ENCODE assay signal across 24 cellular contexts in the genomic region with DNA sequence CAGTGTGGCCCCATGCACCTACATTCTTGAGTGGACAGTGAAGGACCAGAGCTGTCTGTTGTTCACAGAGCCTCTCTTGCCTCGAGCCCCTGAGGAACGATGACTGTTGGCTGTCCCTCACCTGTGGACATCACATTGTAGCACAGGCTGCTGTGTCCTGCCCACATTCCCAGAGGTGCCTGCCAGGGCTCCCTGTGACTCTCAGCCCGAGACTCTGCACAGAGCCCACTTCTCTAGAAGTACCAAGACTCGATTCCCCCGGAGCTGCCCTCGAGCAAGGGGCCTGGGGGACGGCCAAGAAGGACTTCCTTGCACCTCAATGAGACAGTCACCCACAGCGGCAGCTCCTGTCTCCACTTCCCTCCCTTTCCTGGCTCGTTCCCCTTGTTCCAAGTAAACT.
"Had no signal": no experiment of that assay in that cellular context is flagged by ENCODE, and none has a peak within 500 bp of the region (broad histone marks: within the 10 kb centered on the region; RNA-seq: fewer than 3 reads in every experiment).

No MANE protein-coding gene starts in this region.

- H3K4me1 Mint-ChIP-seq: activated B cell treated with CpG ODN at 0.5 μM for 24 hours; activated CD4-positive, alpha-beta T cell treated with anti-CD3 and anti-CD28 coated beads, Interleukin-2, amount 10 ng/mL, durations not matched to agents 7 days and 5 days; activated naive CD4-positive, alpha-beta T cell treated with anti-CD3 and anti-CD28 coated beads, Interleukin-2, amount 50 U/mL, for 24 hours; T-cell had no signal

- H3K9me3 Mint-ChIP-seq: activated B cell treated with CpG ODN at 0.5 μM for 24 hours; activated CD4-positive, alpha-beta T cell treated with anti-CD3 and anti-CD28 coated beads, Interleukin-2, amount 10 ng/mL, durations not matched to agents 7 days and 5 days; activated CD8-positive, alpha-beta T cell treated with anti-CD3 and anti-CD28 coated beads for 36 hours; activated naive CD4-positive, alpha-beta T cell treated with anti-CD3 and anti-CD28 coated beads, Interleukin-2, amount 50 U/mL, for 24 hours; activated T-cell treated with anti-CD3 and anti-CD28 coated beads, Interleukin-2, amount 50 U/mL, for 24 hours; activated T-helper 1 cell treated with anti-CD3 and anti-CD28 coated beads, Interleukin-12 subunit alpha, Interleukin-12 subunit beta, Interleukin-2, Interleukin-4 antibody, amounts not matched to agents 30 ng/mL and 10 ng/mL and 1 ng/mL, durations not matched to agents 14 hours and 24 hours and 36 hours; brain had no signal

- ATAC-seq: activated CD8-positive, alpha-beta T cell treated with anti-CD3 and anti-CD28 coated beads for 36 hours; Right ventricle myocardium inferior; T-cell had no signal

- H3K27me3 Mint-ChIP-seq: activated CD8-positive, alpha-beta T cell treated with anti-CD3 and anti-CD28 coated beads for 36 hours had no signal

- H3K4me3 Mint-ChIP-seq: activated B cell treated with CpG ODN at 0.5 μM for 24 hours; activated CD4-positive, alpha-beta T cell treated with anti-CD3 and anti-CD28 coated beads, Interleukin-2, amount 10 ng/mL, durations not matched to agents 7 days and 5 days; activated CD8-positive, alpha-beta T cell treated with anti-CD3 and anti-CD28 coated beads for 36 hours; activated naive CD4-positive, alpha-beta T cell treated with anti-CD3 and anti-CD28 coated beads, Interleukin-2, amount 50 U/mL, for 24 hours; activated T-cell treated with anti-CD3 and anti-CD28 coated beads, Interleukin-2, amount 50 U/mL, for 24 hours; activated T-helper 1 cell treated with anti-CD3 and anti-CD28 coated beads, Interleukin-12 subunit alpha, Interleukin-12 subunit beta, Interleukin-2, Interleukin-4 antibody, amounts not matched to agents 30 ng/mL and 10 ng/mL and 1 ng/mL, durations not matched to agents 14 hours and 24 hours and 36 hours; brain; T-cell had no signal

- H3K27ac Mint-ChIP-seq: activated B cell treated with CpG ODN at 0.5 μM for 24 hours; activated CD4-positive, alpha-beta T cell treated with anti-CD3 and anti-CD28 coated beads, Interleukin-2, amount 10 ng/mL, durations not matched to agents 7 days and 5 days; activated CD8-positive, alpha-beta T cell treated with anti-CD3 and anti-CD28 coated beads for 36 hours; activated naive CD4-positive, alpha-beta T cell treated with anti-CD3 and anti-CD28 coated beads, Interleukin-2, amount 50 U/mL, for 24 hours; activated T-cell treated with anti-CD3 and anti-CD28 coated beads, Interleukin-2, amount 50 U/mL, for 24 hours; activated T-helper 1 cell treated with anti-CD3 and anti-CD28 coated beads, Interleukin-12 subunit alpha, Interleukin-12 subunit beta, Interleukin-2, Interleukin-4 antibody, amounts not matched to agents 30 ng/mL and 10 ng/mL and 1 ng/mL, durations not matched to agents 14 hours and 24 hours and 36 hours; T-cell had no signal

- H3K36me3 Mint-ChIP-seq: activated naive CD4-positive, alpha-beta T cell treated with anti-CD3 and anti-CD28 coated beads, Interleukin-2, amount 50 U/mL, for 24 hours; brain; T-cell had no signal

- DNase-seq: activated B cell treated with CpG ODN at 0.5 μM for 24 hours; activated CD4-positive, alpha-beta T cell treated with anti-CD3 and anti-CD28 coated beads, Interleukin-2, amount 10 ng/mL, durations not matched to agents 7 days and 5 days; activated CD8-positive, alpha-beta T cell treated with anti-CD3 and anti-CD28 coated beads for 36 hours; activated effector memory CD4-positive, alpha-beta T cell treated with Interleukin-2 at 50 U/mL for 16 hours; activated naive CD4-positive, alpha-beta T cell; activated T-cell treated with anti-CD3 and anti-CD28 coated beads, Interleukin-2, amount 50 U/mL, for 24 hours; amygdala; Kasumi-1; KBM-7; NCI-H1048; NCI-H1417; NCI-H1930; NCI-H2171 treated with DMSO at 0.1 percent for 48 hours; NCI-H345; NCI-H510A; NCI-H526 treated with DMSO at 0.1 percent for 48 hours; NCI-H82; T-cell; T-helper 2 cell; T1000 had no signal
